12 cellular contexts compared by ENCODE assay signal in genomic region chr16:19589771-19590302, GRCh38. TPM values are rescaled to one million over a fixed set of nuclear protein-coding genes. Genes with fewer than 3 reads are reported as not detected.
DNase-seq lines count a peak whose midpoint lies in the region; TF ChIP-seq lines count a peak whose summit lies in the region.
"Had no signal": no experiment of that assay in that cellular context is flagged by ENCODE, and none has a peak within 500 bp of the region (broad histone marks: within the 10 kb centered on the region; RNA-seq: fewer than 3 reads in every experiment).

No MANE protein-coding gene starts in this region.

- H3K27ac ChIP-seq in PC-9 (no peak overlapping the region), fibroblast of lung (ENCODE audit: insufficient read depth, low read length) (peak overlapping the region; percentile 60)

- H3F3A ChIP-seq in PC-9 (ENCODE audit: insufficient read depth, low read depth): peaks cover 21% of the 10 kb centered on the region; the same call in 1 of the 2 replicates

- H3K27me3 Mint-ChIP-seq in osteocyte (ENCODE audit: unreplicated experiment): no peaks in the 10 kb centered on the region

- peak overlapping the region; percentile 50 for H3K4me2 ChIP-seq in PC-9
- H3K4me2 ChIP-seq in fibroblast of lung (ENCODE audit: extremely low read depth, insufficient read depth, low read length): no peak overlapping the region

- H3K27ac Mint-ChIP-seq in osteocyte (ENCODE audit: unreplicated experiment): peak overlapping the region; percentile 87

- H3K36me3 ChIP-seq in PC-9 (ENCODE audit: low read depth): no peaks in the 10 kb centered on the region
- no peaks in the 10 kb centered on the region for H3K36me3 ChIP-seq in fibroblast of lung (ENCODE audit: control insufficient read depth, insufficient read depth, low read length)
- peaks cover 2% of the 10 kb centered on the region for H3K36me3 ChIP-seq in MG63

- no peaks in the 10 kb centered on the region for H3K9me3 Mint-ChIP-seq in osteocyte (ENCODE audit: unreplicated experiment)

- no peak overlapping the region for H3K4me3 ChIP-seq in PC-9
- H3K4me3 ChIP-seq in fibroblast of lung (replicated peaks in 1 of 4; ENCODE audit: control extremely low read depth in 1 of 4, insufficient read depth in 1 of 4, low read depth in 3 of 4, low read length in 4 of 4): no peak overlapping the region
- no peak overlapping the region for H3K4me3 ChIP-seq in MG63
- H3K4me3 ChIP-seq: K562 had no signal

- peaks cover 30% of the 10 kb centered on the region for H3K36me3 Mint-ChIP-seq in osteocyte (ENCODE audit: unreplicated experiment)

- H3K4me1 Mint-ChIP-seq in osteocyte (ENCODE audit: unreplicated experiment): peaks cover 20% of the 10 kb centered on the region

- CTCF ChIA-PET in PC-9 (lab: Charles Lee): no interaction called here

- no peaks in the 10 kb centered on the region for H3K9me2 ChIP-seq in PC-9 (ENCODE audit: insufficient read depth)

- POLR2A ChIA-PET in PC-9 (lab: Charles Lee; ENCODE audit: unreplicated experiment): interaction anchor here (0.6 kb wide), 2 partner anchors 20 to 48 kb away, joined by 3 read pairs; no protein-coding TSS in a partner anchor

- H3K9me3 ChIP-seq in PC-9 (ENCODE audit: insufficient read depth, low read depth) (no peaks in the 10 kb centered on the region), fibroblast of lung (ENCODE audit: control insufficient read depth, insufficient read depth, low read depth, low read length) (no peaks in the 10 kb centered on the region), MG63 (no peaks in the 10 kb centered on the region)

- peak; percentile 78 for DNase-seq in AG09319 (ENCODE audit: extremely low read depth, low read depth)
- peak in 1 of 2 experiments; percentile 76 for DNase-seq in PC-9
- DNase-seq in fibroblast of lung (ENCODE audit: low read depth in 2 of 2): peak; percentile 38 to 81
- DNase-seq in osteocyte (ENCODE audit: extremely low spot score, unreplicated experiment): no peak
- no peak for DNase-seq in MG63
- no peak for DNase-seq in NCI-H345 (lab: John Stamatoyannopoulos, UW)
- DNase-seq in HuH-7 (ENCODE audit: low spot score): no peak
- no peak for DNase-seq in GM13976 (ENCODE audit: low spot score)
- DNase-seq: activated CD4-positive, alpha-beta T cell treated with anti-CD3 and anti-CD28 coated beads, Interleukin-2, amount 50 U/mL, for 4 hours; COR-L47; SW 1271 had no signal

- no peaks in the 10 kb centered on the region for H4K20me1 ChIP-seq in PC-9 (ENCODE audit: insufficient read depth)
- no peaks in the 10 kb centered on the region for H4K20me1 ChIP-seq in fibroblast of lung (ENCODE audit: control insufficient read depth, extremely low read depth, insufficient read depth, low read length)

- no peak for TF ChIP-seq CTCF in AG09319 (IDR thresholded peaks at IDR 0.05; ENCODE audit: low read depth, low read length)
- TF ChIP-seq CTCF in PC-9 (conservative IDR thresholded peaks at IDR 0.05): no peak
- TF ChIP-seq CTCF in fibroblast of lung (conservative IDR thresholded peaks at IDR 0.05 in 1 of 2, IDR thresholded peaks at IDR 0.05 in 1 of 2; ENCODE audit: low read depth in 1 of 2, low read length in 2 of 2): no peak
- no peak for TF ChIP-seq CTCF in osteocyte (IDR thresholded peaks at IDR 0.05)
- no peak for TF ChIP-seq CTCF in GM13976 (IDR thresholded peaks at IDR 0.05; ENCODE audit: borderline replicate concordance, control extremely low read depth, extremely low read depth, insufficient read depth, missing control alignments)

- H3K79me2 ChIP-seq in PC-9 (ENCODE audit: low read depth): no peaks in the 10 kb centered on the region
- H3K79me2 ChIP-seq in fibroblast of lung (ENCODE audit: control insufficient read depth, insufficient read depth, low read length): no peaks in the 10 kb centered on the region

- H3K27me3 ChIP-seq in PC-9 (ENCODE audit: insufficient read depth, low read depth) (no peaks in the 10 kb centered on the region), fibroblast of lung (ENCODE audit: control insufficient read depth, insufficient read depth, low read length) (no peaks in the 10 kb centered on the region), MG63 (no peaks in the 10 kb centered on the region)

- H2AFZ ChIP-seq in PC-9: no peak overlapping the region
- no peak overlapping the region for H2AFZ ChIP-seq in fibroblast of lung (ENCODE audit: low read length)

- H3K4me3 Mint-ChIP-seq in osteocyte (ENCODE audit: unreplicated experiment): no peak overlapping the region

- no peak overlapping the region for H3K9ac ChIP-seq in fibroblast of lung (ENCODE audit: insufficient read depth, low read length)

- BruUV-seq in PC-9 (replicated peaks; lab: Mats Ljungman, UMichigan): no TSS peak

- peaks cover 22% of the 10 kb centered on the region for H3K4me1 ChIP-seq in PC-9 (replicated peaks; ENCODE audit: insufficient read depth)
- H3K4me1 ChIP-seq in fibroblast of lung (ENCODE audit: control insufficient read depth, extremely low read depth, insufficient read depth, low read length): peaks cover 8% of the 10 kb centered on the region

- intact Hi-C loops in PC-9 (cut with micrococcal nuclease; ENCODE audit: unreplicated experiment): no loop called here

- in situ Hi-C loops in GM13976 (cut with MboI; ENCODE audit: low sequenced_read_pairs, unreplicated experiment): loop anchor here (10.0 kb wide), 1 partner anchor 295 kb away; the partner anchor contains the start of gene GPRC5B

RNA-seq across cellular contexts. Expression of gene VPS35L, which starts 34.3 kb away (rescaled TPM):
- total RNA-seq in PC-9 (2021): 11.7 and 12.1 TPM in 2 replicates
- total RNA-seq in fibroblast of lung: 28.5 and 46.7 TPM in 2 replicates
- 54.7 and 72.2 TPM in 2 replicates for polyA plus RNA-seq in fibroblast of lung
- 53.3 and 59.1 TPM in 2 replicates for polyA plus RNA-seq in fibroblast of lung (2012)
- polyA minus RNA-seq in fibroblast of lung (ENCODE audit: low replicate concordance): 149 and 153 TPM in 2 replicates
- total RNA-seq in osteocyte: 78.2 and 79.0 TPM in 2 replicates
- 6.7 and 7.6 TPM in 2 replicates for total RNA-seq in MG63 (2014; rRNA removed; shearing (Covaris generic); ENCODE audit: low replicate concordance)

Comparison
In these comparisons a context has a peak if more than half of its experiments do, and no peak if none do; other contexts are left out.
1. DNase-seq: peak in AG09319 (single experiment) and fibroblast of lung (2 of 2); none in osteocyte (single experiment), MG63 (single experiment), NCI-H345 (single experiment), HuH-7 (single experiment) and GM13976 (single experiment).